Comparison of ENCODE assay signal across 9 cellular contexts in the genomic region with DNA sequence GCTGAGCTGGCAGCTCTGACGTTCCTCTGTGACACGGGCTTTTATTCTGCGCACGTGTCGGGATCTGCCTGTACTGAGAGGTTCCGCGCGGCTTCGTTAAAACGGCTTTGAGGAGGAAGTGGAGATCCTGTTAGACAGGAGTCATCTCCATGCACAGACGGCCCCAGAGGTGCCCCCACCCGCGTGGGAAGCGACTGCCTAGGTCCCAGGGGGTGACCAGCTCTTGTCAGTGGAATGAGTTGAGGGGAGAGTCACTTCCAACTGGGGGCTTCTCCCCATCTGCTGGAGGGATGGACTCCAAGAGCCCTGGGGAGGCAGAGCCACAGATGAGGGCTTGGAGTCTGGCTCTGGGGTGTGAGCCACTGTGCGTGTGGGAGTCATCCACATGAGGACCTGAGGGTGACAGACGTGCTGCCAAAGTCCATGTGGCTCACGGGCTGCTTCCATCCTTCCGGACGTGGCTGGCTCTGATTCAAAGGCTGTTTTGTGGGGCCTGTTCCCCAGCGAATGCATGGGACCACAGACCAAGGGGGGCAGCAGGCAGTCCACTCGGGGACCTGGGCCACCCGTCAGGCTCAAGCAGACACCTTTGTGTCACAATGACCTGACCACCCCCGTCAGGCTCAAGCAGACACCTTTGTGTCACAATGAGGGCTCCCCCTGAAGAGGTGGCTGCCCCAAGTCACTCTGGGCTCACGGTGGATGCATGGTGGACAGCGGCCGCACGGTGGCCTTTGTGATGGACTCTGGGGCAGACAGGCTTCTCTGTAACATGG. TPM values are rescaled to one million over a fixed set of nuclear protein-coding genes. Genes with fewer than 3 reads are reported as not detected.
A peak's percentile ranks its signal among the peaks of the same experiment; 100 is the strongest.
DNase-seq lines count a peak whose midpoint lies in the region; ATAC-seq and TF ChIP-seq lines count a peak whose summit lies in the region.
"Had no signal": no experiment of that assay in that cellular context is flagged by ENCODE, and none has a peak within 500 bp of the region (broad histone marks: within the 10 kb centered on the region; RNA-seq: fewer than 3 reads in every experiment).

No MANE protein-coding gene starts in this region.

- no peak overlapping the region for H3K27ac Mint-ChIP-seq in activated B cell treated with CpG ODN at 0.5 μM for 24 hours
- peak overlapping the region; percentile 57 to 90 (median 76) for H3K27ac Mint-ChIP-seq in naive thymus-derived CD4-positive, alpha-beta T cell

- no peaks in the 10 kb centered on the region for H3K27me3 ChIP-seq in naive thymus-derived CD4-positive, alpha-beta T cell (ENCODE audit: control insufficient read depth in 2 of 2, insufficient read depth in 2 of 2, low read length in 2 of 2)

- peak overlapping the region; percentile 52 for H3K4me3 Mint-ChIP-seq in activated B cell treated with CpG ODN at 0.5 μM for 24 hours
- peak overlapping the region; percentile 65 to 80 (median 78) for H3K4me3 Mint-ChIP-seq in naive thymus-derived CD4-positive, alpha-beta T cell

- POLR2A ChIA-PET in AG04449 (lab: Yijun Ruan, JAX) (no interaction called here), activated B cell treated with CpG ODN at 0.5 μM for 24 hours (lab: Charles Lee) (no interaction called here)
- POLR2A ChIA-PET in naive thymus-derived CD4-positive, alpha-beta T cell (lab: Charles Lee), result interaction anchor here (1.1 to 1.2 kb wide), 3 partner anchors 27 to 31 kb away, joined by 3 to 5 read pairs (median 3); partner anchors contain the start of gene PTTG1IP

- H3K4me1 ChIP-seq in naive thymus-derived CD4-positive, alpha-beta T cell (ENCODE audit: control insufficient read depth in 2 of 2, insufficient read depth in 2 of 2, low read length in 2 of 2), result peaks cover 6 to 19% of the 10 kb centered on the region in 2 donors

- H3K4me3 ChIP-seq in AG04449 (ENCODE audit: low read depth, low read length), result peak overlapping the region; percentile 52; the same call in 1 of the 2 replicates
- peak overlapping the region; percentile 51 for H3K4me3 ChIP-seq in naive thymus-derived CD4-positive, alpha-beta T cell (ENCODE audit: low read length)

- H3K27ac ChIP-seq in naive thymus-derived CD4-positive, alpha-beta T cell (ENCODE audit: low read depth, low read length), result peak overlapping the region; percentile 58

- peaks cover 0 to 32% (median 0%) of the 10 kb centered on the region in 3 experiments for H3K36me3 ChIP-seq in naive thymus-derived CD4-positive, alpha-beta T cell (ENCODE audit: control insufficient read depth in 2 of 3, insufficient read depth in 3 of 3, low read length in 3 of 3)

- ATAC-seq in activated B cell treated with CpG ODN at 0.5 μM for 24 hours (ENCODE audit: low read depth) (peak; percentile 70), esophagus mucosa (peak; percentile 78), HG03095 (IDR thresholded peaks at IDR 0.05; ENCODE audit: unreplicated experiment) (no peak), HG03520 (IDR thresholded peaks at IDR 0.05; ENCODE audit: unreplicated experiment) (no peak)
- peak; percentile 78 for ATAC-seq in naive thymus-derived CD4-positive, alpha-beta T cell

- H3K27me3 Mint-ChIP-seq in activated B cell treated with CpG ODN at 0.5 μM for 24 hours, result peaks cover 16% of the 10 kb centered on the region
- peaks cover 0 to 4% (median 0%) of the 10 kb centered on the region in 5 donors for H3K27me3 Mint-ChIP-seq in naive thymus-derived CD4-positive, alpha-beta T cell
- H3K27me3 Mint-ChIP-seq: brain had no signal

- no peaks in the 10 kb centered on the region for H3K9me3 ChIP-seq in naive thymus-derived CD4-positive, alpha-beta T cell (ENCODE audit: control insufficient read depth in 2 of 3, low read length in 3 of 3)

- intact Hi-C loops in activated B cell treated with CpG ODN at 0.5 μM for 24 hours (cut with micrococcal nuclease), result loop anchor here (1.0 kb wide), 3 partner anchors 19 to 86 kb away; partner anchors contain the start of gene UBE2G2
- intact Hi-C loops in naive thymus-derived CD4-positive, alpha-beta T cell (cut with micrococcal nuclease), result loop anchor here (1.0 to 2.0 kb wide), 4 partner anchors 18 to 45 kb away; partner anchors contain the start of gene UBE2G2 (in 2 of the 2)

- H3K4me1 Mint-ChIP-seq in activated B cell treated with CpG ODN at 0.5 μM for 24 hours, result peaks cover 15% of the 10 kb centered on the region
- peaks cover 14 to 34% (median 22%) of the 10 kb centered on the region in 7 donors for H3K4me1 Mint-ChIP-seq in naive thymus-derived CD4-positive, alpha-beta T cell

- no peaks in the 10 kb centered on the region for H3K9me3 Mint-ChIP-seq in activated B cell treated with CpG ODN at 0.5 μM for 24 hours
- H3K9me3 Mint-ChIP-seq in naive thymus-derived CD4-positive, alpha-beta T cell, result peaks cover 0 to 2% (median 0%) of the 10 kb centered on the region in 11 donors
- H3K9me3 Mint-ChIP-seq: brain had no signal

- H3K36me3 Mint-ChIP-seq in activated B cell treated with CpG ODN at 0.5 μM for 24 hours (ENCODE audit: low read depth), result peaks cover 30% of the 10 kb centered on the region
- peaks cover 0 to 6% (median 3%) of the 10 kb centered on the region in 5 donors for H3K36me3 Mint-ChIP-seq in naive thymus-derived CD4-positive, alpha-beta T cell

- DNase-seq in AG04449 (ENCODE audit: low read depth, low spot score) (no peak), HK-2 (ENCODE audit: unreplicated experiment) (peak; percentile 16), activated B cell treated with CpG ODN at 0.5 μM for 24 hours (peak; percentile 31), NCI-H2171 (lab: John Stamatoyannopoulos, UW) (no peak)
- peak in 7 of 9 donors; percentile 42 to 72 (median 55) for DNase-seq in naive thymus-derived CD4-positive, alpha-beta T cell

- TF ChIP-seq CTCF in AG04449 (IDR thresholded peaks at IDR 0.05; ENCODE audit: insufficient read depth, low read length, missing control alignments) (no peak), activated B cell treated with CpG ODN at 0.5 μM for 24 hours (IDR thresholded peaks at IDR 0.05) (no peak)

- CTCF ChIA-PET in AG04449 (lab: Yijun Ruan, JAX) (interaction anchor here (0.7 to 1.2 kb wide), 8 partner anchors 8 to 53 kb away, joined by 3 to 7 read pairs (median 4); no protein-coding TSS in a partner anchor), activated B cell treated with CpG ODN at 0.5 μM for 24 hours (lab: Charles Lee) (interaction anchor here (0.9 kb wide), 1 partner anchor 85 kb away, joined by 3 read pairs; no protein-coding TSS in a partner anchor)
- CTCF ChIA-PET in naive thymus-derived CD4-positive, alpha-beta T cell (lab: Charles Lee), result interaction anchor here (0.8 to 1.3 kb wide), 4 partner anchors 11 to 65 kb away, joined by 3 to 4 read pairs (median 4); partner anchors contain the start of gene UBE2G2

RNA-seq across cellular contexts. Expression of gene PTTG1IP, which starts 26.8 kb away (rescaled TPM):
- total RNA-seq in activated B cell treated with CpG ODN at 0.5 μM for 24 hours (35.3 and 36.6 TPM in 2 replicates), esophagus mucosa (67.1 TPM)
- 100 to 1,000 TPM in 2 of 5 experiments, 10 to 100 TPM in 3; 83.8 to 122 (median 95.6) TPM for total RNA-seq in naive thymus-derived CD4-positive, alpha-beta T cell
- polyA plus RNA-seq in naive thymus-derived CD4-positive, alpha-beta T cell, result 10 to 100 TPM; 60.9 to 79.8 TPM

RNA-seq across cellular contexts. Expression of gene SUMO3, which starts 28.8 kb away (rescaled TPM):
- 63.2 and 66.0 TPM in 2 replicates for total RNA-seq in activated B cell treated with CpG ODN at 0.5 μM for 24 hours
- total RNA-seq in esophagus mucosa, result 51.9 TPM
- total RNA-seq in naive thymus-derived CD4-positive, alpha-beta T cell, result 10 to 100 TPM; 46.9 to 91.7 (median 70.2) TPM
- polyA plus RNA-seq in naive thymus-derived CD4-positive, alpha-beta T cell, result 10 to 100 TPM; 85.1 to 88.9 TPM

RNA-seq across cellular contexts. Expression of gene UBE2G2, which starts 45.1 kb away (rescaled TPM):
- total RNA-seq in activated B cell treated with CpG ODN at 0.5 μM for 24 hours, result 102 and 108 TPM in 2 replicates
- total RNA-seq in esophagus mucosa, result 35.8 TPM
- total RNA-seq in naive thymus-derived CD4-positive, alpha-beta T cell, result 100 to 1,000 TPM; 108 to 150 (median 129) TPM
- 10 to 100 TPM; 50.7 to 65.8 TPM for polyA plus RNA-seq in naive thymus-derived CD4-positive, alpha-beta T cell

Comparison
In these comparisons a context has a peak if more than half of its experiments do, and no peak if none do; other contexts are left out.
1. DNase-seq: peak in HK-2 (single experiment), activated B cell treated with CpG ODN at 0.5 μM for 24 hours (single experiment) and naive thymus-derived CD4-positive, alpha-beta T cell (7 of 9); none in AG04449 (single experiment) and NCI-H2171 (single experiment).
2. ATAC-seq: peak in activated B cell treated with CpG ODN at 0.5 μM for 24 hours (single experiment), esophagus mucosa (single experiment) and naive thymus-derived CD4-positive, alpha-beta T cell (single experiment); none in HG03095 (single experiment) and HG03520 (single experiment).